In the genomic region with DNA sequence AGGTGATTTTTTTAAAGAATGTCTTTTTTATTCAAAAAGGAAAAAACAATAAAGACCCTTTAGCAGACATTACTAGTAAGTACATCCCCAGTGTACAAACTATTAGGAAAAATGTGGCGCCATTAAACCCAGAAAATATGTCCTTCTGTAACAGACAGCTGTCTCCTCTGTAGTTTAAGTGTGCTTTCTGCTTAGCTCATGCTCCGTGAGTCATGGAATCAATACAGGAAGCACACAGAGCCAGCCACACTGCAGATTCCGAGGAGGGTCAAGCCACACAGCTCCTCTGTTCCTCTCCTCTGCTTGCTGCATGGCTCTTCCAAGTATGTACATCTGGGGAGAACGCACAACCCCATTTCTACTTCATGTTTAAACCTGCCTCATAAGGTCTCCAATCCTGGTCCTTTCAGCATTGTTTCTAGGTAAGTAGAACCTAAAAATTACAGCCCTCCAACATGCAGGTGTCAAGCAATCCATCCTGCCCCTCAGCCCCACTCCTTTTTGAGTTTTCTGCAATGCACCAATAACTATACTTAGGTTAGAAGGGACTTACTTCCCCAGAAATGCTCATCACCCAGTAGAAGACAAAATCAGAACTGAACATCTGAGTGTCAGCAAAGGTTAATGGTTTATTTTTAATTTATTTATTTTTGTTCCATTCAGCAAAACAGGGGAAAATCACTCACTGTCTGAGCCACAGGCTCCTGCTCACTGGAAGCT, we compare ENCODE assay signal across 8 cellular contexts. TPM values are rescaled to one million over a fixed set of nuclear protein-coding genes. Genes with fewer than 3 reads are reported as not detected.
DNase-seq lines count a peak whose midpoint lies in the region; ATAC-seq and TF ChIP-seq lines count a peak whose summit lies in the region.

No MANE protein-coding gene starts in this region.

- H2AFZ ChIP-seq in H9 (ENCODE audit: low read length) = no peak overlapping the region

- H4K20me1 ChIP-seq in H9 (ENCODE audit: control insufficient read depth, insufficient read depth, insufficient read length) = no peaks in the 10 kb centered on the region

- H2BK120ac ChIP-seq in H9 (ENCODE audit: low read depth, low read length, poor library complexity, severe bottlenecking) = no peak overlapping the region

- H3K27me3 Mint-ChIP-seq in H9 (ENCODE audit: low read depth) = no peaks in the 10 kb centered on the region

- no peaks in the 10 kb centered on the region for H3K79me1 ChIP-seq in H9 (ENCODE audit: insufficient read depth, low read depth, low read length, poor library complexity, severe bottlenecking)

- H3K23me2 ChIP-seq in H9 (ENCODE audit: insufficient read length, low read depth, low read length, poor library complexity, severe bottlenecking) = no peaks in the 10 kb centered on the region

- H3K27me3 ChIP-seq in H9 (ENCODE audit: insufficient read depth, low read length) (no peaks in the 10 kb centered on the region), iPS-20b (ENCODE audit: insufficient read depth, low read length) (no peaks in the 10 kb centered on the region)

- H3K9me3 Mint-ChIP-seq in H9 = no peaks in the 10 kb centered on the region

- H3K36me3 ChIP-seq in iPS-20b (ENCODE audit: insufficient read depth, low read depth, low read length) = no peaks in the 10 kb centered on the region

- H3K14ac ChIP-seq in H9 (ENCODE audit: insufficient read depth, low read length) = no peak overlapping the region

- TF ChIP-seq CTCF in H9 (conservative IDR thresholded peaks at IDR 0.05) = no peak

- WGBS in H9 (ENCODE audit: extremely low coverage, insufficient read length, low lambda C conversion rate) = no CpG with 5 or more reads among the region's 4 CpGs

- H3K4me3 Mint-ChIP-seq in H9 = peak overlapping the region in 1 of 2 experiments; percentile 7; a peak in 2 of 5 replicates

- DNase-seq in 8988T (peak; percentile 32), H9 (no peak), NOMO-1 treated with DMSO at 0.1 percent for 48 hours (lab: John Stamatoyannopoulos, UW; ENCODE audit: unreplicated experiment) (peak; percentile 91), amniotic stem cell (lab: John Stamatoyannopoulos, UW) (peak; percentile 54)

- no peak overlapping the region for H3K18ac ChIP-seq in H9 (ENCODE audit: insufficient read length, low read depth, low read length)

- no peak overlapping the region for H2BK12ac ChIP-seq in H9 (ENCODE audit: insufficient read length, low read depth, low read length)

- H3K36me3 Mint-ChIP-seq in H9 (ENCODE audit: insufficient read depth in 1 of 3, low read depth in 3 of 3) = no peaks in the 10 kb centered on the region

- H3K9me3 ChIP-seq in H9 (ENCODE audit: control insufficient read depth, low read depth, low read length) = no peaks in the 10 kb centered on the region
- H3K9me3 ChIP-seq in iPS-20b (ENCODE audit: insufficient read depth, low read depth, low read length) = no peaks in the 10 kb centered on the region

- H4K5ac ChIP-seq in H9 (ENCODE audit: insufficient read length, low read depth, low read length) = no peak overlapping the region

- 0 out of 2 replicates have a peak overlapping the region, but pooled peaks have one; percentile 11 for H3K4me3 ChIP-seq in iPS-20b (ENCODE audit: low read length)
- peak overlapping the region in 2 of 7 experiments; percentile 4 to 16 for H3K4me3 ChIP-seq in skin epidermis

- H3K4me1 Mint-ChIP-seq in H9 = peaks cover 56 to 58% of the 10 kb centered on the region in 2 experiments

- ATAC-seq in HG02938 (IDR thresholded peaks at IDR 0.05; ENCODE audit: unreplicated experiment) = no peak
- no peak for ATAC-seq in HG02870 (IDR thresholded peaks at IDR 0.05; ENCODE audit: unreplicated experiment)

- H3K23ac ChIP-seq in H9 (ENCODE audit: insufficient read length, low read depth, low read length) = no peak overlapping the region

- H2BK20ac ChIP-seq in H9 (ENCODE audit: low read depth, low read length, poor library complexity, severe bottlenecking) = no peak overlapping the region

- no peak overlapping the region for H3K9ac ChIP-seq in H9 (ENCODE audit: extremely low read depth, insufficient read length, low read length)
- H3K9ac ChIP-seq in iPS-20b (ENCODE audit: low read depth, low read length) = peak overlapping the region; percentile 18; the same call in 1 of the 2 replicates

- H2BK5ac ChIP-seq in H9 (ENCODE audit: insufficient read length, low read length) = no peak overlapping the region

- no peaks in the 10 kb centered on the region; the same call in 1 of the 2 replicates for H3K79me2 ChIP-seq in H9 (ENCODE audit: insufficient read depth, low read length)

- H3K4ac ChIP-seq in H9 (ENCODE audit: low read depth, low read length) = no peak overlapping the region

- H4K8ac ChIP-seq in H9 (replicated peaks; ENCODE audit: insufficient read length, low read depth, low read length) = no peak overlapping the region

- no peak overlapping the region for H3K56ac ChIP-seq in H9 (ENCODE audit: insufficient read length, low read depth, low read length)

- peak overlapping the region; percentile 89 to 96 (median 95) for H3K27ac Mint-ChIP-seq in H9

- H2AK5ac ChIP-seq in H9 (ENCODE audit: insufficient read length, low read length) = no peak overlapping the region

- H3K27ac ChIP-seq in H9 (ENCODE audit: insufficient read length, low read depth, low read length) = peak overlapping the region; percentile 44
- no peak overlapping the region for H3K27ac ChIP-seq in iPS-20b (ENCODE audit: low read length)
- H3K27ac ChIP-seq in skin epidermis = peak overlapping the region in 19 of 21 experiments; percentile 0 to 79 (median 69)

- no peak overlapping the region for H4K91ac ChIP-seq in H9 (ENCODE audit: insufficient read length, low read depth, low read length)

- peaks cover 34% of the 10 kb centered on the region for H3K4me1 ChIP-seq in H9 (ENCODE audit: insufficient read depth, low read length)
- H3K4me1 ChIP-seq in iPS-20b (ENCODE audit: insufficient read depth, low read length) = peaks cover 56% of the 10 kb centered on the region

- no peak overlapping the region for H3K4me2 ChIP-seq in H9 (ENCODE audit: insufficient read depth, insufficient read length, low read length)

- H2BK15ac ChIP-seq in H9 (ENCODE audit: low read depth, low read length) = no peak overlapping the region

- no peak overlapping the region for H3T11ph ChIP-seq in H9 (ENCODE audit: low read length)

RNA-seq across cellular contexts. Expression of gene ACVR1, which starts 37.5 kb away (rescaled TPM):
- total RNA-seq in H9 (2021) = 21.2 and 25.1 TPM in 2 replicates
